28 cellular contexts compared by ENCODE assay signal in the genomic region with DNA sequence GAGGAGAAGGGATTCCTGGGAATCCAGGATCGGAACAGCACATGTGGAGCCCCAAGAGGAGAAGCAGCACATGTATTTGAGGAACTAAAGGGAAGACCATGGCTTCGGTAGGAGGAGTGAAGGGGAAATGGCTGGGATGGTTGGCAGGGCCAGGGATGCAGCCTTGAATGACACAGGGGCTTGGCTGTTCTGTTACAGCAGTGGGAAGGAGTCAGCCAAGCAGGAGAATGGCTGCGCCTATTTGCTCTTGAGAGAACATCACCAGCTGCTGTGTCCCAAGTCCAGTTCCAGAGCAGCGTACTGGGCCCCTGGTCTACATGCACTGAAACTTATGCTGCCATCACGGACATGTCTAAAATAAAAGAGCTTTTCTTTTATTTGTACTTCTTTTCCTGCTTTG.
"Had no signal": no experiment of that assay in that cellular context is flagged by ENCODE, and none has a peak within 500 bp of the region (broad histone marks: within the 10 kb centered on the region; RNA-seq: fewer than 3 reads in every experiment).

No MANE protein-coding gene starts in this region.

- H3K9me3 Mint-ChIP-seq: dendritic cell treated with granulocyte-macrophage colony-stimulating factor and Interleukin-4, amounts not matched to agents 40 ng/mL and 50 ng/mL, for 4 days had no signal

- H3K27me3 ChIP-seq: colonic mucosa, esophagus squamous epithelium, gastrocnemius medialis had no signal

- H3K4me1 Mint-ChIP-seq: endodermal cell had no signal

- H3K9me3 ChIP-seq: colonic mucosa, esophagus muscularis mucosa, esophagus squamous epithelium, gastrocnemius medialis, gastroesophageal sphincter, heart left ventricle, heart right ventricle had no signal

- H3K27ac Mint-ChIP-seq: dendritic cell treated with granulocyte-macrophage colony-stimulating factor and Interleukin-4, amounts not matched to agents 40 ng/mL and 50 ng/mL, for 4 days; effector memory CD8-positive, alpha-beta T cell; endodermal cell had no signal

- H3K4me1 ChIP-seq: colonic mucosa, esophagus muscularis mucosa, esophagus squamous epithelium, foreskin keratinocyte, gastrocnemius medialis, gastroesophageal sphincter, heart left ventricle, heart right ventricle had no signal

- FAIRE-seq: colon, endometrium, endothelial cell of umbilical vein, frontal cortex had no signal

- DNase-seq: colonic mucosa; cortex of kidney; dermis blood vessel endothelial cell; dorsolateral prefrontal cortex; effector CD4-positive, alpha-beta T cell; effector CD8-positive, alpha-beta T cell; effector memory CD4-positive, alpha-beta T cell; effector memory CD8-positive, alpha-beta T cell; endodermal cell; erythroblast; esophagus squamous epithelium; foreskin fibroblast; foreskin melanocyte; gastrocnemius medialis; glutamatergic neuron; heart left ventricle; heart right ventricle had no signal

- H3K36me3 ChIP-seq: colonic mucosa, esophagus muscularis mucosa, esophagus squamous epithelium, gastrocnemius medialis, gastroesophageal sphincter, heart left ventricle, heart right ventricle had no signal

- H3K4me3 ChIP-seq: colonic mucosa, coronary artery, dorsolateral prefrontal cortex, esophagus muscularis mucosa, esophagus squamous epithelium, gastrocnemius medialis, gastroesophageal sphincter, heart left ventricle, heart right ventricle had no signal

- ATAC-seq: effector memory CD8-positive, alpha-beta T cell; esophagus mucosa; gastrocnemius medialis; gastroesophageal sphincter; heart left ventricle; heart right ventricle had no signal

- H3K27ac ChIP-seq: colonic mucosa, coronary artery, dorsolateral prefrontal cortex, epithelial cell of prostate, esophagus muscularis mucosa, esophagus squamous epithelium, foreskin keratinocyte, gastrocnemius medialis, gastroesophageal sphincter, heart left ventricle, heart right ventricle had no signal

- H3K4me3 Mint-ChIP-seq: dendritic cell treated with granulocyte-macrophage colony-stimulating factor and Interleukin-4, amounts not matched to agents 40 ng/mL and 50 ng/mL, for 4 days; effector memory CD8-positive, alpha-beta T cell; endodermal cell had no signal
